ENCODE assay signal across 1 cellular context in genomic region chr17:4440021-4440420, GRCh38.
A peak's percentile ranks its signal among the peaks of the same experiment; 100 is the strongest.
TF ChIP-seq lines count a peak whose summit lies in the region.

No MANE protein-coding gene starts in this region.

TF ChIP-seq in HepG2, 621 proteins besides CTCF, POLR2A, EP300 and RAD21 (continued from another document):
- TF ChIP-seq ZNF687 (CRISPR knock-in tag; IDR thresholded peaks at IDR 0.05) (peak; percentile 53), ARNTL (CRISPR knock-in tag; IDR thresholded peaks at IDR 0.05) (peak; percentile 34; the same call in 1 of the 2 replicates), SAFB2 (CRISPR knock-in tag; IDR thresholded peaks at IDR 0.05; ENCODE audit: borderline replicate concordance, low read depth) (no peak), GATAD1 (CRISPR knock-in tag; IDR thresholded peaks at IDR 0.05) (no peak), SKI (IDR thresholded peaks at IDR 0.05; ENCODE audit: partially characterized antibody) (peak; percentile 82), YEATS4 (CRISPR knock-in tag; IDR thresholded peaks at IDR 0.05; ENCODE audit: borderline replicate concordance) (peak; percentile 37; the same call in 1 of the 2 replicates), ZNF292 (CRISPR knock-in tag; IDR thresholded peaks at IDR 0.05; ENCODE audit: borderline replicate concordance, low read depth) (peak; percentile 74; the same call in 1 of the 2 replicates), MAFF (IDR thresholded peaks at IDR 0.05; ENCODE audit: low read depth, low read length) (no peak), ZNF740 (CRISPR knock-in tag; IDR thresholded peaks at IDR 0.05) (0 out of 2 replicates have a peak, but pooled peaks have one; percentile 26), ZNF251 (CRISPR knock-in tag; IDR thresholded peaks at IDR 0.05) (no peak), HDAC2 (CRISPR knock-in tag; IDR thresholded peaks at IDR 0.05) (peak; percentile 16; the same call in 1 of the 2 replicates), RARA (CRISPR knock-in tag; IDR thresholded peaks at IDR 0.05) (0 out of 2 replicates have a peak, but pooled peaks have one; percentile 32)
- TF ChIP-seq, protein P1, sequence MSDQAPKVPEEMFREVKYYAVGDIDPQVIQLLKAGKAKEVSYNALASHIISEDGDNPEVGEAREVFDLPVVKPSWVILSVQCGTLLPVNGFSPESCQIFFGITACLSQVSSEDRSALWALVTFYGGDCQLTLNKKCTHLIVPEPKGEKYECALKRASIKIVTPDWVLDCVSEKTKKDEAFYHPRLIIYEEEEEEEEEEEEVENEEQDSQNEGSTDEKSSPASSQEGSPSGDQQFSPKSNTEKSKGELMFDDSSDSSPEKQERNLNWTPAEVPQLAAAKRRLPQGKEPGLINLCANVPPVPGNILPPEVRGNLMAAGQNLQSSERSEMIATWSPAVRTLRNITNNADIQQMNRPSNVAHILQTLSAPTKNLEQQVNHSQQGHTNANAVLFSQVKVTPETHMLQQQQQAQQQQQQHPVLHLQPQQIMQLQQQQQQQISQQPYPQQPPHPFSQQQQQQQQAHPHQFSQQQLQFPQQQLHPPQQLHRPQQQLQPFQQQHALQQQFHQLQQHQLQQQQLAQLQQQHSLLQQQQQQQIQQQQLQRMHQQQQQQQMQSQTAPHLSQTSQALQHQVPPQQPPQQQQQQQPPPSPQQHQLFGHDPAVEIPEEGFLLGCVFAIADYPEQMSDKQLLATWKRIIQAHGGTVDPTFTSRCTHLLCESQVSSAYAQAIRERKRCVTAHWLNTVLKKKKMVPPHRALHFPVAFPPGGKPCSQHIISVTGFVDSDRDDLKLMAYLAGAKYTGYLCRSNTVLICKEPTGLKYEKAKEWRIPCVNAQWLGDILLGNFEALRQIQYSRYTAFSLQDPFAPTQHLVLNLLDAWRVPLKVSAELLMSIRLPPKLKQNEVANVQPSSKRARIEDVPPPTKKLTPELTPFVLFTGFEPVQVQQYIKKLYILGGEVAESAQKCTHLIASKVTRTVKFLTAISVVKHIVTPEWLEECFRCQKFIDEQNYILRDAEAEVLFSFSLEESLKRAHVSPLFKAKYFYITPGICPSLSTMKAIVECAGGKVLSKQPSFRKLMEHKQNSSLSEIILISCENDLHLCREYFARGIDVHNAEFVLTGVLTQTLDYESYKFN (CRISPR knock-in tag; conservative IDR thresholded peaks at IDR 0.05) = peak; percentile 48; the same call in 1 of the 2 replicates
- TF ChIP-seq, protein P2, sequence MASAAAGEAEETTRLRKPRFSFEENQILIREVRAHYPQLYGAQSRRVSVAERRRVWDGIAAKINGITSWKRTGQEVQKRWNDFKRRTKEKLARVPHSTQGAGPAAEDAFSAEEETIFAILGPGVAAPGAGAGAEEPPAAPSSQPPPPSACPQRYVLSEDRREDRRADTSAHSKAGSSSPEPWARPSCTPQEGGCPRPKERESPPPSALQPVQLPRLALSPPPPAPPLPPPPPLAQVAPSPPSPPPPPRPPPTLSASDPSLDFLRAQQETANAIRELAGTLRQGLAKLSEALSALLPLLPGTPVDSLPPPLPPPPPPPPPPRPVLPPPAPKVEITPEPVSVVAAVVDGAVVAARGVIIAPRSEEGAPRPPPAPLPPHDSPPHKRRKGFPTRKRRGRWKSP (CRISPR knock-in tag; IDR thresholded peaks at IDR 0.05) = 0 out of 2 replicates have a peak, but pooled peaks have one; percentile 36
- TF ChIP-seq, protein P3, sequence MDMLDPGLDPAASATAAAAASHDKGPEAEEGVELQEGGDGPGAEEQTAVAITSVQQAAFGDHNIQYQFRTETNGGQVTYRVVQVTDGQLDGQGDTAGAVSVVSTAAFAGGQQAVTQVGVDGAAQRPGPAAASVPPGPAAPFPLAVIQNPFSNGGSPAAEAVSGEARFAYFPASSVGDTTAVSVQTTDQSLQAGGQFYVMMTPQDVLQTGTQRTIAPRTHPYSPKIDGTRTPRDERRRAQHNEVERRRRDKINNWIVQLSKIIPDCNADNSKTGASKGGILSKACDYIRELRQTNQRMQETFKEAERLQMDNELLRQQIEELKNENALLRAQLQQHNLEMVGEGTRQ (IDR thresholded peaks at IDR 0.05; ENCODE audit: low read depth, low read length) = peak; percentile 39; the same call in 1 of the 2 replicates
- TF ChIP-seq, protein P3 (CRISPR knock-in tag; IDR thresholded peaks at IDR 0.05; ENCODE audit: borderline replicate concordance) = no peak
- TF ChIP-seq, protein P4, sequence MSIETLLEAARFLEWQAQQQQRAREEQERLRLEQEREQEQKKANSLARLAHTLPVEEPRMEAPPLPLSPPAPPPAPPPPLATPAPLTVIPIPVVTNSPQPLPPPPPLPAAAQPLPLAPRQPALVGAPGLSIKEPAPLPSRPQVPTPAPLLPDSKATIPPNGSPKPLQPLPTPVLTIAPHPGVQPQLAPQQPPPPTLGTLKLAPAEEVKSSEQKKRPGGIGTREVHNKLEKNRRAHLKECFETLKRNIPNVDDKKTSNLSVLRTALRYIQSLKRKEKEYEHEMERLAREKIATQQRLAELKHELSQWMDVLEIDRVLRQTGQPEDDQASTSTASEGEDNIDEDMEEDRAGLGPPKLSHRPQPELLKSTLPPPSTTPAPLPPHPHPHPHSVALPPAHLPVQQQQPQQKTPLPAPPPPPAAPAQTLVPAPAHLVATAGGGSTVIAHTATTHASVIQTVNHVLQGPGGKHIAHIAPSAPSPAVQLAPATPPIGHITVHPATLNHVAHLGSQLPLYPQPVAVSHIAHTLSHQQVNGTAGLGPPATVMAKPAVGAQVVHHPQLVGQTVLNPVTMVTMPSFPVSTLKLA (IDR thresholded peaks at IDR 0.05) = peak; percentile 66
- TF ChIP-seq, protein P5, sequence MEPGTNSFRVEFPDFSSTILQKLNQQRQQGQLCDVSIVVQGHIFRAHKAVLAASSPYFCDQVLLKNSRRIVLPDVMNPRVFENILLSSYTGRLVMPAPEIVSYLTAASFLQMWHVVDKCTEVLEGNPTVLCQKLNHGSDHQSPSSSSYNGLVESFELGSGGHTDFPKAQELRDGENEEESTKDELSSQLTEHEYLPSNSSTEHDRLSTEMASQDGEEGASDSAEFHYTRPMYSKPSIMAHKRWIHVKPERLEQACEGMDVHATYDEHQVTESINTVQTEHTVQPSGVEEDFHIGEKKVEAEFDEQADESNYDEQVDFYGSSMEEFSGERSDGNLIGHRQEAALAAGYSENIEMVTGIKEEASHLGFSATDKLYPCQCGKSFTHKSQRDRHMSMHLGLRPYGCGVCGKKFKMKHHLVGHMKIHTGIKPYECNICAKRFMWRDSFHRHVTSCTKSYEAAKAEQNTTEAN (CRISPR knock-in tag; conservative IDR thresholded peaks at IDR 0.05) = peak; percentile 56; the same call in 1 of the 2 replicates
TF ChIP-seq in HepG2: peak in this region for 26.
